9 cellular contexts compared by ENCODE assay signal in genomic region chr4:80336582-80336981, GRCh38. TPM values are rescaled to one million over a fixed set of nuclear protein-coding genes. Genes with fewer than 3 reads are reported as not detected.
DNase-seq lines count a peak whose midpoint lies in the region; ATAC-seq and TF ChIP-seq lines count a peak whose summit lies in the region.
"Had no signal": no experiment of that assay in that cellular context is flagged by ENCODE, and none has a peak within 500 bp of the region (broad histone marks: within the 10 kb centered on the region; RNA-seq: fewer than 3 reads in every experiment).

No MANE protein-coding gene starts in this region.

- TF ChIP-seq POLR2A in vagina (IDR thresholded peaks at IDR 0.05) = no peak

- H3K36me3 Mint-ChIP-seq in activated T-helper 1 cell treated with anti-CD3 and anti-CD28 coated beads, Interleukin-12 subunit alpha, Interleukin-12 subunit beta, Interleukin-2, Interleukin-4 antibody, amounts not matched to agents 30 ng/mL and 10 ng/mL and 1 ng/mL, durations not matched to agents 14 hours and 24 hours and 36 hours (ENCODE audit: low read depth) = no peaks in the 10 kb centered on the region

- no peak for ATAC-seq in HG03175 (IDR thresholded peaks at IDR 0.05; ENCODE audit: unreplicated experiment)

- H3K27me3 ChIP-seq in BE2C (peaks cover 16% of the 10 kb centered on the region), H7 (ENCODE audit: control insufficient read depth, insufficient read depth, low read length) (peaks cover 12% of the 10 kb centered on the region), parathyroid adenoma (ENCODE audit: control insufficient read depth, insufficient read depth, low read length) (no peaks in the 10 kb centered on the region), vagina (no peaks in the 10 kb centered on the region)

- no peaks in the 10 kb centered on the region for H3K9me3 Mint-ChIP-seq in activated T-helper 1 cell treated with anti-CD3 and anti-CD28 coated beads, Interleukin-12 subunit alpha, Interleukin-12 subunit beta, Interleukin-2, Interleukin-4 antibody, amounts not matched to agents 30 ng/mL and 10 ng/mL and 1 ng/mL, durations not matched to agents 14 hours and 24 hours and 36 hours

- intact Hi-C loops in vagina (cut with DNase I) = no loop called here
- intact Hi-C loops in activated T-helper 1 cell treated with anti-CD3 and anti-CD28 coated beads, Interleukin-12 subunit alpha, Interleukin-12 subunit beta, Interleukin-2, Interleukin-4 antibody, amounts not matched to agents 30 ng/mL and 10 ng/mL and 1 ng/mL, durations not matched to agents 14 hours and 24 hours and 36 hours (cut with micrococcal nuclease) = loop anchor here (5.0 kb wide), 1 partner anchor 69 kb away; the partner anchor contains the start of gene FGF5

- peak overlapping the region; percentile 100 for H3K4me2 ChIP-seq in parathyroid adenoma (ENCODE audit: low read length)

- H3K27me3 Mint-ChIP-seq in activated T-helper 1 cell treated with anti-CD3 and anti-CD28 coated beads, Interleukin-12 subunit alpha, Interleukin-12 subunit beta, Interleukin-2, Interleukin-4 antibody, amounts not matched to agents 30 ng/mL and 10 ng/mL and 1 ng/mL, durations not matched to agents 14 hours and 24 hours and 36 hours (ENCODE audit: insufficient read depth) = peaks cover 24% of the 10 kb centered on the region

- H3K36me3 ChIP-seq in BE2C (no peaks in the 10 kb centered on the region), H7 (replicated peaks; ENCODE audit: control insufficient read depth, insufficient read depth, low read length) (no peaks in the 10 kb centered on the region), parathyroid adenoma (ENCODE audit: control insufficient read depth, insufficient read depth, low read length) (no peaks in the 10 kb centered on the region), vagina (no peaks in the 10 kb centered on the region)
- H3K36me3 ChIP-seq: neutrophil had no signal

- peak; percentile 15 for DNase-seq in BE2C
- peak; percentile 54 for DNase-seq in H7
- peak; percentile 25 for DNase-seq in SK-N-DZ (ENCODE audit: low spot score)
- DNase-seq in fibroblast of villous mesenchyme (ENCODE audit: low read depth) = no peak
- no peak for DNase-seq in vagina (ENCODE audit: extremely low spot score in 2 of 2)
- no peak for DNase-seq in activated T-helper 1 cell treated with anti-CD3 and anti-CD28 coated beads, Interleukin-12 subunit alpha, Interleukin-12 subunit beta, Interleukin-2, Interleukin-4 antibody, amounts not matched to agents 30 ng/mL and 10 ng/mL and 1 ng/mL, durations not matched to agents 14 hours and 24 hours and 36 hours (ENCODE audit: low spot score)

- peak overlapping the region; percentile 73 for H2AFZ ChIP-seq in parathyroid adenoma

- peaks cover 7% of the 10 kb centered on the region for H3K4me1 Mint-ChIP-seq in activated T-helper 1 cell treated with anti-CD3 and anti-CD28 coated beads, Interleukin-12 subunit alpha, Interleukin-12 subunit beta, Interleukin-2, Interleukin-4 antibody, amounts not matched to agents 30 ng/mL and 10 ng/mL and 1 ng/mL, durations not matched to agents 14 hours and 24 hours and 36 hours (ENCODE audit: low read depth)

- H3K9me3 ChIP-seq in BE2C = no peaks in the 10 kb centered on the region
- H3K9me3 ChIP-seq in parathyroid adenoma (ENCODE audit: control insufficient read depth, low read length) = no peaks in the 10 kb centered on the region
- H3K9me3 ChIP-seq in vagina = no peaks in the 10 kb centered on the region
- H3K9me3 ChIP-seq: neutrophil had no signal

- H3K4me3 Mint-ChIP-seq in activated T-helper 1 cell treated with anti-CD3 and anti-CD28 coated beads, Interleukin-12 subunit alpha, Interleukin-12 subunit beta, Interleukin-2, Interleukin-4 antibody, amounts not matched to agents 30 ng/mL and 10 ng/mL and 1 ng/mL, durations not matched to agents 14 hours and 24 hours and 36 hours = no peak overlapping the region

- no peaks in the 10 kb centered on the region for H3K79me2 ChIP-seq in parathyroid adenoma

- H3K27ac ChIP-seq in parathyroid adenoma (no peak overlapping the region), vagina (no peak overlapping the region)
- H3K27ac ChIP-seq: neutrophil had no signal

- peak overlapping the region; percentile 78; the same call in 1 of the 2 replicates for H3K4me3 ChIP-seq in BE2C (ENCODE audit: low read depth, low read length)
- H3K4me3 ChIP-seq in H7 (ENCODE audit: insufficient read depth, low read depth, low read length) = no peak overlapping the region
- H3K4me3 ChIP-seq in fibroblast of villous mesenchyme (ENCODE audit: low read depth, low read length) = no peak overlapping the region
- H3K4me3 ChIP-seq in parathyroid adenoma (ENCODE audit: low read depth, low read length) = peak overlapping the region; percentile 67
- H3K4me3 ChIP-seq in vagina = peak overlapping the region in 1 of 2 donors; percentile 51

- no peaks in the 10 kb centered on the region for H3K4me1 ChIP-seq in BE2C
- no peaks in the 10 kb centered on the region for H3K4me1 ChIP-seq in parathyroid adenoma
- H3K4me1 ChIP-seq in vagina = peaks cover 11% of the 10 kb centered on the region

- peak; percentile 43 for TF ChIP-seq CTCF in BE2C (IDR thresholded peaks at IDR 0.05; ENCODE audit: low read depth, low read length)
- peak; percentile 21 for TF ChIP-seq CTCF in fibroblast of villous mesenchyme (IDR thresholded peaks at IDR 0.05; ENCODE audit: insufficient read depth, low read depth, low read length)
- no peak for TF ChIP-seq CTCF in parathyroid adenoma (IDR thresholded peaks at IDR 0.05)
- TF ChIP-seq CTCF in vagina (IDR thresholded peaks at IDR 0.05) = no peak

- H3K9ac ChIP-seq in parathyroid adenoma = no peak overlapping the region

- no peak overlapping the region for H3K27ac Mint-ChIP-seq in activated T-helper 1 cell treated with anti-CD3 and anti-CD28 coated beads, Interleukin-12 subunit alpha, Interleukin-12 subunit beta, Interleukin-2, Interleukin-4 antibody, amounts not matched to agents 30 ng/mL and 10 ng/mL and 1 ng/mL, durations not matched to agents 14 hours and 24 hours and 36 hours

RNA-seq across cellular contexts. Expression of gene CFAP299, which starts 1.1 kb away (rescaled TPM):
- polyA plus RNA-seq in BE2C (2012; ENCODE audit: insufficient read depth, insufficient read length, low read depth) = not detected
- not detected in 2 replicates for total RNA-seq in H7 (2014; rRNA removed; shearing (Covaris generic))
- polyA plus RNA-seq in SK-N-DZ (2014; cell fraction: cytosol; rRNA removed) = not detected in 2 replicates
- polyA plus RNA-seq in SK-N-DZ (2014; cell fraction: nucleus; rRNA removed) = 0.73 TPM in 1 of 2 replicates, not detected in the other
- total RNA-seq in fibroblast of villous mesenchyme (2.6 and 3.9 TPM in 2 replicates), vagina (not detected)
- total RNA-seq in activated T-helper 1 cell treated with anti-CD3 and anti-CD28 coated beads, Interleukin-12 subunit alpha, Interleukin-12 subunit beta, Interleukin-2, Interleukin-4 antibody, amounts not matched to agents 30 ng/mL and 10 ng/mL and 1 ng/mL, durations not matched to agents 14 hours and 24 hours and 36 hours = not detected in 2 replicates

Comparison
In these comparisons a context has a peak if more than half of its experiments do, and no peak if none do; other contexts are left out.
1. DNase-seq: peak in BE2C (single experiment), H7 (single experiment) and SK-N-DZ (single experiment); none in fibroblast of villous mesenchyme (single experiment), vagina (0 of 2) and activated T-helper 1 cell treated with anti-CD3 and anti-CD28 coated beads, Interleukin-12 subunit alpha, Interleukin-12 subunit beta, Interleukin-2, Interleukin-4 antibody, amounts not matched to agents 30 ng/mL and 10 ng/mL and 1 ng/mL, durations not matched to agents 14 hours and 24 hours and 36 hours (single experiment).
2. H3K4me3 ChIP-seq: peak in BE2C (single experiment) and parathyroid adenoma (single experiment); none in H7 (single experiment) and fibroblast of villous mesenchyme (single experiment).
3. CTCF ChIP-seq: peak in BE2C (single experiment) and fibroblast of villous mesenchyme (single experiment); none in parathyroid adenoma (single experiment) and vagina (0 of 3).